ENCODE assay signal across 13 cellular contexts in the genomic region with DNA sequence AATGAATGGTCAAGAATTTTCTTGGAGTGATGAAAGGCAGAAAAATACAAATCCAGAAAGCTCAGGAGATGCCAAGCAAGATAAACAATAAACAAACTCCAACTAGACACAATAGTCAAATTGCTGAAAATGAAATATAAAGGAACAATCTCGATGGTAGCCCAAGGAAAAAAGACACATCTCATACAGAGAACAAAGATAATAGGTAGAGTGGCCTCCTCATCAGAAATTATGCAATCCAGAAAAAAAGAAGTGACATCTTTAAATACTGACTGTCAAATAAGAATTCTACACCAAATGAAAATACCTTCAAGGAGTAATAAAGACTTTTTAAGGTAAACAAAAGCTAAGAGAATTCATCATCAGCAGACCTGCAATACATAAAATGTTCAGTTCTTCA.
"Had no signal": no experiment of that assay in that cellular context is flagged by ENCODE, and none has a peak within 500 bp of the region (broad histone marks: within the 10 kb centered on the region; RNA-seq: fewer than 3 reads in every experiment).

No MANE protein-coding gene starts in this region.

- DNase-seq: activated CD4-positive, alpha-beta T cell treated with anti-CD3 and anti-CD28 coated beads, Interleukin-2, amount 50 U/mL, for 1 hour; activated naive CD4-positive, alpha-beta T cell treated with Interleukin-2 at 50 U/mL for 16 hours; activated naive CD8-positive, alpha-beta T cell treated with anti-CD3 and anti-CD28 coated beads, Interleukin-2, amount 10 ng/mL, durations not matched to agents 7 days and 5 days; activated T-cell treated with anti-CD3 and anti-CD28 coated beads for 4 hours; amygdala; left cardiac atrium; retina; stimulated activated CD4-positive, alpha-beta T cell treated with anti-CD3 and anti-CD28 coated beads, Interleukin-12 subunit alpha, Interleukin-12 subunit beta, amount 100 ng/mL, for 4 hours; stimulated activated CD4-positive, alpha-beta T cell treated with anti-CD3 and anti-CD28 coated beads, Interleukin-1b, Interleukin-23, amount 100 ng/mL, for 48 hours; stimulated activated naive CD8-positive, alpha-beta T cell treated with anti-CD3 and anti-CD28 coated beads, Interleukin-15, amount 100 ng/mL, for 72 hours had no signal

- ATAC-seq: activated CD4-positive, CD25-positive, alpha-beta regulatory T cell treated with anti-CD3 and anti-CD28 coated beads, Interleukin-2, amount 50 U/mL, for 24 hours had no signal

- H3K36me3 Mint-ChIP-seq: activated naive CD8-positive, alpha-beta T cell treated with anti-CD3 and anti-CD28 coated beads, Interleukin-2, amount 10 ng/mL, durations not matched to agents 7 days and 5 days had no signal

- H3K4me3 Mint-ChIP-seq: activated naive CD8-positive, alpha-beta T cell treated with anti-CD3 and anti-CD28 coated beads, Interleukin-2, amount 10 ng/mL, durations not matched to agents 7 days and 5 days; nephron; stimulated activated naive CD8-positive, alpha-beta T cell treated with anti-CD3 and anti-CD28 coated beads, Interleukin-15, amount 100 ng/mL, for 72 hours had no signal

- H3K27ac Mint-ChIP-seq: activated naive CD8-positive, alpha-beta T cell treated with anti-CD3 and anti-CD28 coated beads, Interleukin-2, amount 10 ng/mL, durations not matched to agents 7 days and 5 days; stimulated activated naive CD8-positive, alpha-beta T cell treated with anti-CD3 and anti-CD28 coated beads, Interleukin-15, amount 100 ng/mL, for 72 hours had no signal

- H3K27me3 Mint-ChIP-seq: activated naive CD8-positive, alpha-beta T cell treated with anti-CD3 and anti-CD28 coated beads, Interleukin-2, amount 10 ng/mL, durations not matched to agents 7 days and 5 days; activated T-helper 17 cell treated with anti-CD3 and anti-CD28 coated beads, Interleukin-2, amount 50 U/mL, for 72 hours; stimulated activated naive CD8-positive, alpha-beta T cell treated with anti-CD3 and anti-CD28 coated beads, Interleukin-15, amount 100 ng/mL, for 72 hours had no signal

- H3K9me3 Mint-ChIP-seq: activated naive CD8-positive, alpha-beta T cell treated with anti-CD3 and anti-CD28 coated beads, Interleukin-2, amount 10 ng/mL, durations not matched to agents 7 days and 5 days; activated T-helper 17 cell treated with anti-CD3 and anti-CD28 coated beads, Interleukin-2, amount 50 U/mL, for 72 hours; nephron; stimulated activated naive CD8-positive, alpha-beta T cell treated with anti-CD3 and anti-CD28 coated beads, Interleukin-15, amount 100 ng/mL, for 72 hours had no signal
